ENCODE assay signal across 23 cellular contexts in the genomic region with DNA sequence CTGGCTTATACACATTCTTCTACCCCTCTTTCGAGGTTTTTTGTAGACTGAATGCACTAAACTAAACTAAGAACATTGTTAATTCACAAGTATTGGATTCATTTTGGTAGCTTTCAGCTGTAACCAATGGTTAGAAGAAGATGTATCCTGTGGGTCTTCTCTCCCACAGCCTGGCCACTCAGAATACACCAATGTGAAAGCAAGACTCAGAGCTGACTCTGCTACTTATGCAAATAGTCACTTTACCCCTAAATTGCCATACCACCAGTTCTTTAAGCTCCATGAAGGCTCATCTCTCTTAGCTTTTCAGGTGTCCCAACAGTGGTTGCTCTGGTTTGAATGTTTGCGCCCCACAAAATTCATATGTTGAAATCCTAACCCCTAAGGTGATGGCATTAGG.
DNase-seq lines count a peak whose midpoint lies in the region; ATAC-seq and TF ChIP-seq lines count a peak whose summit lies in the region.
"Had no signal": no experiment of that assay in that cellular context is flagged by ENCODE, and none has a peak within 500 bp of the region (broad histone marks: within the 10 kb centered on the region; RNA-seq: fewer than 3 reads in every experiment).

No MANE protein-coding gene starts in this region.

- 0 out of 3 replicates have a peak overlapping the region, but pooled peaks have one; percentile 36 for H2BK15ac ChIP-seq in IMR-90 (ENCODE audit: low read depth, low read length)

- WGBS in IMR-90 (ENCODE audit: extremely low coverage in 2 of 2, insufficient read length in 1 of 2), 2 experiments: no CpG with 5 or more reads among the region's 2 CpGs

- no peak for TF ChIP-seq RAD21 in IMR-90 (IDR thresholded peaks at IDR 0.05; ENCODE audit: low read length)

- no peak overlapping the region for H3K9ac ChIP-seq in IMR-90 (ENCODE audit: low read depth, low read length)
- H3K9ac ChIP-seq: BLaER1, KMS-11 had no signal

- ATAC-seq in GM18502 (IDR thresholded peaks at IDR 0.05; ENCODE audit: poor library complexity, unreplicated experiment) (peak; percentile 46), GM19351 (IDR thresholded peaks at IDR 0.05; ENCODE audit: unreplicated experiment) (peak; percentile 38), HG02798 (IDR thresholded peaks at IDR 0.05; ENCODE audit: poor library complexity, unreplicated experiment) (peak; percentile 68), IMR-90 (ENCODE audit: low read depth) (no peak), GM18858 (IDR thresholded peaks at IDR 0.05; ENCODE audit: unreplicated experiment) (no peak)
- ATAC-seq: A549, GM12878, HCT116 had no signal

- no peak overlapping the region for H3K27ac ChIP-seq in IMR-90 (ENCODE audit: insufficient read depth, low read length)
- H3K27ac ChIP-seq: 22Rv1, BLaER1, KMS-11 had no signal

- no peak overlapping the region for H2BK120ac ChIP-seq in IMR-90 (ENCODE audit: low read depth, low read length)

- intact Hi-C loops in IMR-90 (cut with micrococcal nuclease): no loop called here

- no peaks in the 10 kb centered on the region for H4K20me1 ChIP-seq in IMR-90 (ENCODE audit: insufficient read depth, low read length)
- H4K20me1 ChIP-seq: BLaER1 had no signal

- no peak overlapping the region for H3K14ac ChIP-seq in IMR-90 (replicated peaks; ENCODE audit: low read depth, low read length)

- peak overlapping the region; percentile 64; the same call in 1 of the 2 replicates for H3K18ac ChIP-seq in IMR-90 (ENCODE audit: low read depth, low read length)

- no peak overlapping the region for H4K8ac ChIP-seq in IMR-90 (ENCODE audit: low read depth in 2 of 2, low read length in 2 of 2)

- H2AK5ac ChIP-seq in IMR-90 (ENCODE audit: low read depth, low read length): no peak overlapping the region

- no peak overlapping the region for H2BK5ac ChIP-seq in IMR-90 (ENCODE audit: low read depth, low read length, poor library complexity, severe bottlenecking)

- BruUV-seq in IMR-90 (replicated peaks; lab: Mats Ljungman, UMichigan): no TSS peak

- no peaks in the 10 kb centered on the region for H3K9me3 ChIP-seq in IMR-90 (ENCODE audit: control insufficient read depth, insufficient read depth, low read length)
- H3K9me3 ChIP-seq: A549 had no signal

- dilution Hi-C loops in IMR-90 (cut with HindIII; ENCODE audit: low sequenced_read_pairs, unreplicated experiment): no loop called here

- no peak overlapping the region for H3K4me3 ChIP-seq in IMR-90 (ENCODE audit: insufficient read depth, low read depth, low read length)
- H3K4me3 ChIP-seq: A549, BLaER1, GM12878 had no signal

- H3K9me1 ChIP-seq in IMR-90 (ENCODE audit: insufficient read depth, low read length): no peaks in the 10 kb centered on the region

- no peak overlapping the region; the same call in 1 of the 2 replicates for H4K5ac ChIP-seq in IMR-90 (ENCODE audit: low read depth, low read length)

- no peak overlapping the region for H3K23ac ChIP-seq in IMR-90 (ENCODE audit: low read depth, low read length)

- H2AFZ ChIP-seq in IMR-90 (replicated peaks; ENCODE audit: low read length, poor library complexity): no peak overlapping the region

- CTCF ChIA-PET in IMR-90 (lab: Yijun Ruan, JAX): no interaction called here

- H2AK9ac ChIP-seq in IMR-90 (replicated peaks; ENCODE audit: low read depth, low read length, poor library complexity): no peak overlapping the region

- no peaks in the 10 kb centered on the region for H3K36me3 ChIP-seq in IMR-90 (ENCODE audit: control insufficient read depth, insufficient read depth, low read length)
- H3K36me3 ChIP-seq: BLaER1 had no signal

- POLR2A ChIA-PET in IMR-90 (lab: Charles Lee; ENCODE audit: unreplicated experiment): no interaction called here

- no peak for TF ChIP-seq CTCF in IMR-90 (conservative IDR thresholded peaks at IDR 0.05; ENCODE audit: low read depth, low read length)

- H3K4ac ChIP-seq in IMR-90 (ENCODE audit: low read depth, low read length): no peak overlapping the region

- no peak overlapping the region for H4K91ac ChIP-seq in IMR-90 (ENCODE audit: insufficient read depth, low read depth, low read length)

- H2BK20ac ChIP-seq in IMR-90 (ENCODE audit: low read depth, low read length): 0 out of 2 replicates have a peak overlapping the region, but pooled peaks have one; percentile 19

- no peak for DNase-seq in IMR-90
- DNase-seq in NCI-H2029 (lab: John Stamatoyannopoulos, UW): no peak
- no peak for DNase-seq in activated naive CD4-positive, alpha-beta T cell treated with anti-CD3 and anti-CD28 coated beads, Interleukin-2, amount 50 U/mL, for 16 hours
- no peak for DNase-seq in occipital lobe (lab: John Stamatoyannopoulos, UW)
- DNase-seq: CD4-positive, alpha-beta memory T cell; COR-L47; DMS 273 treated with DMSO at 0.1 percent for 48 hours; DMS53; DND-41; EL; GOT3; H7; HFFc6 had no signal

- in situ Hi-C loops in IMR-90 (cut with MboI; ENCODE audit: low sequenced_read_pairs): no loop called here

- no peaks in the 10 kb centered on the region; the same call in 1 of the 2 replicates for H3K4me1 ChIP-seq in IMR-90 (ENCODE audit: control insufficient read depth, insufficient read depth, low read length)
- H3K4me1 ChIP-seq: BLaER1 had no signal

- H3K4me2 ChIP-seq in IMR-90 (ENCODE audit: low read depth, low read length): no peak overlapping the region
- H3K4me2 ChIP-seq: A549, BLaER1, KMS-11 had no signal

- no peaks in the 10 kb centered on the region for H3K79me1 ChIP-seq in IMR-90 (ENCODE audit: low read depth in 1 of 2, low read length in 2 of 2)

- TF ChIP-seq POLR2A in IMR-90 (IDR thresholded peaks at IDR 0.05; ENCODE audit: low read depth, low read length): no peak

- no peaks in the 10 kb centered on the region for H3K27me3 ChIP-seq in IMR-90 (ENCODE audit: control insufficient read depth, insufficient read depth, low read length)
- H3K27me3 ChIP-seq: BLaER1 had no signal

- no peak overlapping the region for H3K56ac ChIP-seq in IMR-90 (ENCODE audit: extremely low read depth, insufficient read depth, low read length)

TF ChIP-seq in IMR-90, 13 proteins besides CTCF, POLR2A, EP300 and RAD21:
- TF ChIP-seq MXI1 (IDR thresholded peaks at IDR 0.05; ENCODE audit: borderline replicate concordance, low read depth, low read length) (no peak), FOS (IDR thresholded peaks at IDR 0.05; ENCODE audit: low read depth, low read length) (no peak), MAZ (IDR thresholded peaks at IDR 0.05; ENCODE audit: borderline replicate concordance, low read depth, low read length) (no peak), CEBPB (IDR thresholded peaks at IDR 0.05; ENCODE audit: low read depth, low read length) (no peak), MAFK (IDR thresholded peaks at IDR 0.05; ENCODE audit: low read depth, low read length) (no peak), CHD1 (IDR thresholded peaks at IDR 0.05; ENCODE audit: low read depth, low read length) (no peak), SMC3 (IDR thresholded peaks at IDR 0.05; ENCODE audit: low read depth, low read length) (no peak), NFE2L2 (IDR thresholded peaks at IDR 0.05; ENCODE audit: low read depth, low read length) (no peak)
- TF ChIP-seq, protein P1, sequence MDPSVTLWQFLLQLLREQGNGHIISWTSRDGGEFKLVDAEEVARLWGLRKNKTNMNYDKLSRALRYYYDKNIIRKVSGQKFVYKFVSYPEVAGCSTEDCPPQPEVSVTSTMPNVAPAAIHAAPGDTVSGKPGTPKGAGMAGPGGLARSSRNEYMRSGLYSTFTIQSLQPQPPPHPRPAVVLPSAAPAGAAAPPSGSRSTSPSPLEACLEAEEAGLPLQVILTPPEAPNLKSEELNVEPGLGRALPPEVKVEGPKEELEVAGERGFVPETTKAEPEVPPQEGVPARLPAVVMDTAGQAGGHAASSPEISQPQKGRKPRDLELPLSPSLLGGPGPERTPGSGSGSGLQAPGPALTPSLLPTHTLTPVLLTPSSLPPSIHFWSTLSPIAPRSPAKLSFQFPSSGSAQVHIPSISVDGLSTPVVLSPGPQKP (IDR thresholded peaks at IDR 0.05; ENCODE audit: borderline replicate concordance, low read depth, low read length): no peak
- TF ChIP-seq, protein P2, sequence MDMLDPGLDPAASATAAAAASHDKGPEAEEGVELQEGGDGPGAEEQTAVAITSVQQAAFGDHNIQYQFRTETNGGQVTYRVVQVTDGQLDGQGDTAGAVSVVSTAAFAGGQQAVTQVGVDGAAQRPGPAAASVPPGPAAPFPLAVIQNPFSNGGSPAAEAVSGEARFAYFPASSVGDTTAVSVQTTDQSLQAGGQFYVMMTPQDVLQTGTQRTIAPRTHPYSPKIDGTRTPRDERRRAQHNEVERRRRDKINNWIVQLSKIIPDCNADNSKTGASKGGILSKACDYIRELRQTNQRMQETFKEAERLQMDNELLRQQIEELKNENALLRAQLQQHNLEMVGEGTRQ (IDR thresholded peaks at IDR 0.05; ENCODE audit: low read depth, low read length): no peak
TF ChIP-seq in IMR-90: peak in this region for 0.

Comparison
In these comparisons a context has a peak if more than half of its experiments do, and no peak if none do; other contexts are left out.
1. ATAC-seq: peak in GM18502 (single experiment), GM19351 (single experiment) and HG02798 (single experiment); none in IMR-90 (single experiment) and GM18858 (single experiment).